Comparison of ENCODE assay signal across 2 cellular contexts in the genomic region with DNA sequence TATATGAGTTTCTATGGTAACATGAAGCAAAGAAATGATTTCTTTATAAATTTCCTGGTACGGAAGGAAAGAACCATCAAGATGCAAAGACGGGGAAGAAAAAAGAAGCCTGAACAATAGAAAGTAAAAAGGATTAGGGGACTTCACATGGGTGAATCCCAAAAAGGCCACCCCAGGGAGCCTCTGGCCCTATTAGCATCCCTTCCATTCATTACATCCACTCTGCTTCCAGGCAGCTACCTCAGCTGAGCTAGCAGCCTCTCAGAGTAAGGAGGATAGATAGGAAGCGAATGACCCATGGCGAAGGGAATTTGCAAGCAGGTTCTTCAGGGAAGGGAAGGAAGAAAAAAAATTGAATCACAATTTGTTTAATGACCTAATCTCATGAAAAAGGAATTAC.
A peak's percentile ranks its signal among the peaks of the same experiment; 100 is the strongest.
TF ChIP-seq lines count a peak whose summit lies in the region.

No MANE protein-coding gene starts in this region.

TF ChIP-seq in H1, 55 proteins besides CTCF, POLR2A, EP300 and RAD21:
- TF ChIP-seq SP1 (IDR thresholded peaks at IDR 0.05; ENCODE audit: low read depth, low read length) (peak; percentile 59; the same call in 1 of the 2 replicates), PHF8 (conservative IDR thresholded peaks at IDR 0.05; ENCODE audit: low read depth, low read length) (no peak), HDAC2 (IDR thresholded peaks at IDR 0.05; ENCODE audit: borderline replicate concordance in 1 of 2, low read depth in 2 of 2, low read length in 2 of 2) (peak; percentile 55 to 70; a peak in 2 of 4 replicates), CHD7 (IDR thresholded peaks at IDR 0.05; ENCODE audit: insufficient replicate concordance, low read length) (peak; percentile 83), TAF1 (IDR thresholded peaks at IDR 0.05; ENCODE audit: low read depth, low read length) (0 out of 2 replicates have a peak, but pooled peaks have one; percentile 46), KDM5A (IDR thresholded peaks at IDR 0.05; ENCODE audit: low read length) (no peak), TCF12 (IDR thresholded peaks at IDR 0.05; ENCODE audit: low read depth, low read length) (no peak), ZNF274 (IDR thresholded peaks at IDR 0.05; ENCODE audit: borderline replicate concordance, extremely low read depth, low read length) (no peak), JUND (IDR thresholded peaks at IDR 0.05; ENCODE audit: low read length) (peak; percentile 5; the same call in 1 of the 2 replicates), NANOG (IDR thresholded peaks at IDR 0.05; ENCODE audit: insufficient read depth, low read depth, low read length, poor library complexity, severe bottlenecking) (peak; percentile 8), CTBP2 (IDR thresholded peaks at IDR 0.05; ENCODE audit: borderline replicate concordance, insufficient read depth, insufficient read length, low read length) (no peak), BRCA1 (IDR thresholded peaks at IDR 0.05; ENCODE audit: low read depth, low read length) (no peak), MAFK (IDR thresholded peaks at IDR 0.05; ENCODE audit: low read depth, low read length) (no peak)

TF ChIP-seq in neural cell, 6 proteins besides CTCF, POLR2A, EP300 and RAD21:
- no peak for TF ChIP-seq REST (IDR thresholded peaks at IDR 0.05; ENCODE audit: borderline replicate concordance)
- no peak for TF ChIP-seq POLR2AphosphoS5 (IDR thresholded peaks at IDR 0.05)
- no peak for TF ChIP-seq MXI1 (conservative IDR thresholded peaks at IDR 0.05; ENCODE audit: poor library complexity, severe bottlenecking)
- no peak for TF ChIP-seq EZH2 (IDR thresholded peaks at IDR 0.05; ENCODE audit: borderline replicate concordance, insufficient read depth, low read length, poor library complexity, severe bottlenecking)
- TF ChIP-seq SMC3 (conservative IDR thresholded peaks at IDR 0.05; ENCODE audit: poor library complexity), result no peak
- TF ChIP-seq TAF1 (IDR thresholded peaks at IDR 0.05; ENCODE audit: low read depth), result no peak
